21 cellular contexts compared by ENCODE assay signal in genomic region chr3:182238141-182238540, GRCh38.
DNase-seq lines count a peak whose midpoint lies in the region; ATAC-seq and TF ChIP-seq lines count a peak whose summit lies in the region.
"Had no signal": no experiment of that assay in that cellular context is flagged by ENCODE, and none has a peak within 500 bp of the region (broad histone marks: within the 10 kb centered on the region; RNA-seq: fewer than 3 reads in every experiment).

No MANE protein-coding gene starts in this region.

- no peaks in the 10 kb centered on the region for H3K36me3 ChIP-seq in Peyer's patch
- H3K36me3 ChIP-seq: esophagus muscularis mucosa had no signal

- TF ChIP-seq POLR2A in Peyer's patch (IDR thresholded peaks at IDR 0.05) = no peak

- peak overlapping the region; percentile 85 for H3K27ac ChIP-seq in temporal lobe (ENCODE audit: low read depth, low read length)
- no peak overlapping the region for H3K27ac ChIP-seq in Peyer's patch
- H3K27ac ChIP-seq: coronary artery, hepatocyte, PC-9, psoas muscle had no signal

- ATAC-seq in WTC11 = peak; percentile 86
- ATAC-seq: stimulated activated effector memory CD8-positive, alpha-beta T cell treated with anti-CD3 and anti-CD28 coated beads, Interleukin-12 subunit alpha, Interleukin-12 subunit beta, amount 100 ng/mL, for 72 hours had no signal

- peaks cover 0 to 5% (median 0%) of the 10 kb centered on the region in 4 donors for H3K4me1 ChIP-seq in Peyer's patch
- H3K4me1 ChIP-seq: psoas muscle had no signal

- no peak overlapping the region for H3K4me3 ChIP-seq in Peyer's patch
- H3K4me3 ChIP-seq: coronary artery, esophagus muscularis mucosa, hepatocyte, PC-9, psoas muscle had no signal

- TF ChIP-seq CTCF in WTC11 (IDR thresholded peaks at IDR 0.05) (no peak), Peyer's patch (IDR thresholded peaks at IDR 0.05) (no peak)

- no peak overlapping the region for H3K4me3 Mint-ChIP-seq in WTC11
- H3K4me3 Mint-ChIP-seq: activated naive CD8-positive, alpha-beta T cell; CD4-positive, CD25-positive, alpha-beta regulatory T cell; stimulated activated effector memory CD8-positive, alpha-beta T cell treated with anti-CD3 and anti-CD28 coated beads, Interleukin-12 subunit alpha, Interleukin-12 subunit beta, amount 100 ng/mL, for 72 hours had no signal

- intact Hi-C loops in head of caudate nucleus (cut with DNase I) = loop anchor here (5.0 kb wide), 1 partner anchor 356 kb away; no protein-coding TSS in a partner anchor

- no peak overlapping the region for H3K27ac Mint-ChIP-seq in WTC11
- H3K27ac Mint-ChIP-seq: activated naive CD8-positive, alpha-beta T cell; CD4-positive, CD25-positive, alpha-beta regulatory T cell; stimulated activated effector memory CD8-positive, alpha-beta T cell treated with anti-CD3 and anti-CD28 coated beads, Interleukin-12 subunit alpha, Interleukin-12 subunit beta, amount 100 ng/mL, for 72 hours had no signal

- DNase-seq in WTC11 (ENCODE audit: low spot score) = peak; percentile 36
- DNase-seq in head of caudate nucleus = peak; percentile 10 to 82 (median 62)
- peak; percentile 73 for DNase-seq in midbrain (lab: John Stamatoyannopoulos, UW)
- DNase-seq in HCEC 1CT = no peak
- no peak for DNase-seq in AG08395 (ENCODE audit: low spot score)
- no peak for DNase-seq in amniotic stem cell (lab: John Stamatoyannopoulos, UW)
- DNase-seq in Peyer's patch = no peak
- DNase-seq: CD4-positive, CD25-positive, alpha-beta regulatory T cell; EL; NCI-H1417; NCI-H510A; stimulated activated CD4-positive, alpha-beta T cell treated with anti-CD3 and anti-CD28 coated beads, Interleukin-4, amount 100 ng/mL, for 1 hour; SW 1271 had no signal

- no peaks in the 10 kb centered on the region for H3K9me3 ChIP-seq in Peyer's patch
- H3K9me3 ChIP-seq: esophagus muscularis mucosa, psoas muscle had no signal

- CTCF ChIA-PET in WTC11 (lab: Charles Lee) = interaction anchor here (0.5 to 1.0 kb wide), 3 partner anchors 26 to 379 kb away, joined by 3 to 6 read pairs (median 4); no protein-coding TSS in a partner anchor

- H3K4me1 Mint-ChIP-seq in WTC11 = peaks cover 20% of the 10 kb centered on the region
- H3K4me1 Mint-ChIP-seq: CD4-positive, CD25-positive, alpha-beta regulatory T cell; stimulated activated effector memory CD8-positive, alpha-beta T cell treated with anti-CD3 and anti-CD28 coated beads, Interleukin-12 subunit alpha, Interleukin-12 subunit beta, amount 100 ng/mL, for 72 hours had no signal

- no peaks in the 10 kb centered on the region for H3K27me3 ChIP-seq in Peyer's patch
- H3K27me3 ChIP-seq: esophagus muscularis mucosa, hepatocyte had no signal

- no peaks in the 10 kb centered on the region for H3K9me3 Mint-ChIP-seq in WTC11
- H3K9me3 Mint-ChIP-seq: stimulated activated effector memory CD8-positive, alpha-beta T cell treated with anti-CD3 and anti-CD28 coated beads, Interleukin-12 subunit alpha, Interleukin-12 subunit beta, amount 100 ng/mL, for 72 hours had no signal

- H3K36me3 Mint-ChIP-seq in WTC11 = no peaks in the 10 kb centered on the region
- H3K36me3 Mint-ChIP-seq: activated naive CD8-positive, alpha-beta T cell; CD4-positive, CD25-positive, alpha-beta regulatory T cell; stimulated activated effector memory CD8-positive, alpha-beta T cell treated with anti-CD3 and anti-CD28 coated beads, Interleukin-12 subunit alpha, Interleukin-12 subunit beta, amount 100 ng/mL, for 72 hours had no signal

- POLR2A ChIA-PET in WTC11 (lab: Charles Lee) = no interaction called here

- H3K27me3 Mint-ChIP-seq in WTC11 (ENCODE audit: low read depth) = no peaks in the 10 kb centered on the region
- H3K27me3 Mint-ChIP-seq: CD4-positive, CD25-positive, alpha-beta regulatory T cell had no signal

TF ChIP-seq in WTC11, 78 proteins besides CTCF, POLR2A, EP300 and RAD21:
- TF ChIP-seq IRF2 (CRISPR knock-in tag; IDR thresholded peaks at IDR 0.05; ENCODE audit: borderline replicate concordance, low read depth) = no peak
- TF ChIP-seq MAX (CRISPR knock-in tag; IDR thresholded peaks at IDR 0.05) = no peak

Comparison
In these comparisons a context has a peak if more than half of its experiments do, and no peak if none do; other contexts are left out.
1. DNase-seq: peak in WTC11 (single experiment), head of caudate nucleus (42 of 42) and midbrain (single experiment); none in HCEC 1CT (single experiment), AG08395 (single experiment), amniotic stem cell (single experiment) and Peyer's patch (0 of 3).